In the genomic region with DNA sequence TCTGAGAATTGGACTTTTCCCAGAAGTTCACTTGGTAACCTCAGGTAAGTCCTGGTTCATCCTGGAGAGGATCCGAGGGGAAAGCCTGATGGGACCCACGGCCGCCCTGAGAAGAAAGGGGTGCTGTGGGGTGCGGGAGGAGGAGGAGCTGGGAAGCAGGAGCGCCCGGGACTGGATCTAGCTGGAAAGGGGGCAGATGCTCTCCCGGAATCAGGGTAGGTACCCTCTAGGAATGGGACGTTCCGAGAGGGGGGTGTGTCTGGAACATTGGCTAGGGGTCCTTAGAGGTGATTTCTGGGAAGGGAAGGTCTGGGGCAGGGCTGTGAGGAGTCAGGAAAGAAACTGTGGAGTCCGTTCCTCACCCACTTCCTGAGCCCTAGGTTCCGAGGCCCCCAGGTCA, we compare ENCODE assay signal across 27 cellular contexts. TPM values are rescaled to one million over a fixed set of nuclear protein-coding genes. Genes with fewer than 3 reads are reported as not detected.
"Had no signal": no experiment of that assay in that cellular context is flagged by ENCODE, and none has a peak within 500 bp of the region (broad histone marks: within the 10 kb centered on the region; RNA-seq: fewer than 3 reads in every experiment).

No MANE protein-coding gene starts in this region.

- H3K9me3 ChIP-seq: adrenal gland, body of pancreas had no signal

- H3K4me3 ChIP-seq: adrenal gland, body of pancreas had no signal

- H3K27me3 ChIP-seq: adrenal gland, body of pancreas had no signal

- H3K27ac Mint-ChIP-seq: activated CD4-positive, alpha-beta memory T cell treated with anti-CD3 and anti-CD28 coated beads, Interleukin-2, amount 10 ng/mL, durations not matched to agents 7 days and 5 days; activated CD4-positive, alpha-beta T cell treated with anti-CD3 and anti-CD28 coated beads for 36 hours; activated CD4-positive, alpha-beta T cell treated with anti-CD3 and anti-CD28 coated beads, Interleukin-2, amount 10 ng/mL, durations not matched to agents 24 days and 14 days; activated naive CD8-positive, alpha-beta T cell; activated naive CD8-positive, alpha-beta T cell treated with anti-CD3 and anti-CD28 coated beads, Interleukin-2, amount 50 U/mL, for 24 hours; activated T-cell treated with anti-CD3 and anti-CD28 coated beads, Interleukin-2, amount 50 U/mL, for 24 hours; activated T-cell treated with anti-CD3 and anti-CD28 coated beads, Interleukin-2, amount 50 U/mL, for 72 hours; effector memory CD8-positive, alpha-beta T cell had no signal

- H3K4me1 Mint-ChIP-seq: activated CD4-positive, alpha-beta memory T cell treated with anti-CD3 and anti-CD28 coated beads, Interleukin-2, amount 10 ng/mL, durations not matched to agents 7 days and 5 days; activated CD4-positive, alpha-beta T cell treated with anti-CD3 and anti-CD28 coated beads for 36 hours; activated CD4-positive, alpha-beta T cell treated with anti-CD3 and anti-CD28 coated beads, Interleukin-2, amount 10 ng/mL, durations not matched to agents 24 days and 14 days; activated naive CD8-positive, alpha-beta T cell treated with anti-CD3 and anti-CD28 coated beads, Interleukin-2, amount 50 U/mL, for 24 hours had no signal

- DNase-seq: activated CD4-positive, alpha-beta memory T cell treated with anti-CD3 and anti-CD28 coated beads, Interleukin-2, amount 10 ng/mL, durations not matched to agents 7 days and 5 days; activated CD4-positive, alpha-beta T cell treated with anti-CD3 and anti-CD28 coated beads, Interleukin-2, amount 10 ng/mL, durations not matched to agents 24 days and 14 days; activated CD4-positive, alpha-beta T cell treated with anti-CD3 and anti-CD28 coated beads, Interleukin-2, amount 50 U/mL, for 4 hours; activated CD4-positive, CD25-positive, alpha-beta regulatory T cell; activated CD4-positive, CD25-positive, alpha-beta regulatory T cell treated with anti-CD3 and anti-CD28 coated beads, Interleukin-2, amount 50 U/mL, for 72 hours; activated CD8-positive, alpha-beta memory T cell treated with anti-CD3 and anti-CD28 coated beads, Interleukin-2, amount 50 U/mL, for 48 hours; activated gamma-delta T cell; activated naive CD4-positive, alpha-beta T cell; activated naive CD4-positive, alpha-beta T cell treated with anti-CD3 and anti-CD28 coated beads, Interleukin-2, amount 50 U/mL, for 16 hours; activated naive CD8-positive, alpha-beta T cell treated with anti-CD3 and anti-CD28 coated beads, Interleukin-2, amount 50 U/mL, for 24 hours; activated T-cell treated with anti-CD3 and anti-CD28 coated beads for 4 hours; activated T-cell treated with anti-CD3 and anti-CD28 coated beads, Interleukin-2, amount 50 U/mL, for 24 hours; activated T-cell treated with anti-CD3 and anti-CD28 coated beads, Interleukin-2, amount 50 U/mL, for 72 hours; cortex of kidney; dermis blood vessel endothelial cell; effector CD4-positive, alpha-beta T cell; effector memory CD8-positive, alpha-beta T cell; foreskin fibroblast; T-helper 2 cell had no signal

- ATAC-seq: activated naive CD8-positive, alpha-beta T cell treated with anti-CD3 and anti-CD28 coated beads, Interleukin-2, amount 50 U/mL, for 24 hours; activated T-cell treated with anti-CD3 and anti-CD28 coated beads, Interleukin-2, amount 50 U/mL, for 72 hours; effector memory CD8-positive, alpha-beta T cell had no signal

- H3K27ac ChIP-seq: adrenal gland, body of pancreas, epithelial cell of prostate had no signal

- H3K4me1 ChIP-seq: adrenal gland, body of pancreas had no signal

- H3K27me3 Mint-ChIP-seq: activated CD4-positive, alpha-beta memory T cell treated with anti-CD3 and anti-CD28 coated beads, Interleukin-2, amount 10 ng/mL, durations not matched to agents 7 days and 5 days; activated CD4-positive, alpha-beta T cell treated with anti-CD3 and anti-CD28 coated beads, Interleukin-2, amount 10 ng/mL, durations not matched to agents 24 days and 14 days had no signal

- H3K36me3 ChIP-seq: adrenal gland had no signal

- H3K4me3 Mint-ChIP-seq: activated CD4-positive, alpha-beta memory T cell treated with anti-CD3 and anti-CD28 coated beads, Interleukin-2, amount 10 ng/mL, durations not matched to agents 7 days and 5 days; activated CD4-positive, alpha-beta T cell treated with anti-CD3 and anti-CD28 coated beads for 36 hours; activated CD4-positive, alpha-beta T cell treated with anti-CD3 and anti-CD28 coated beads, Interleukin-2, amount 10 ng/mL, durations not matched to agents 24 days and 14 days; activated naive CD8-positive, alpha-beta T cell treated with anti-CD3 and anti-CD28 coated beads, Interleukin-2, amount 50 U/mL, for 24 hours; activated T-cell treated with anti-CD3 and anti-CD28 coated beads, Interleukin-2, amount 50 U/mL, for 24 hours; activated T-cell treated with anti-CD3 and anti-CD28 coated beads, Interleukin-2, amount 50 U/mL, for 72 hours; effector memory CD8-positive, alpha-beta T cell had no signal

RNA-seq across cellular contexts. Expression of gene ZNF492, which starts 38.7 kb away (rescaled TPM):
- total RNA-seq: chondrocyte, endothelial cell of umbilical vein had no signal
- polyA plus RNA-seq: aorta, endothelial cell of umbilical vein had no signal
